8 cellular contexts compared by ENCODE assay signal in the genomic region with DNA sequence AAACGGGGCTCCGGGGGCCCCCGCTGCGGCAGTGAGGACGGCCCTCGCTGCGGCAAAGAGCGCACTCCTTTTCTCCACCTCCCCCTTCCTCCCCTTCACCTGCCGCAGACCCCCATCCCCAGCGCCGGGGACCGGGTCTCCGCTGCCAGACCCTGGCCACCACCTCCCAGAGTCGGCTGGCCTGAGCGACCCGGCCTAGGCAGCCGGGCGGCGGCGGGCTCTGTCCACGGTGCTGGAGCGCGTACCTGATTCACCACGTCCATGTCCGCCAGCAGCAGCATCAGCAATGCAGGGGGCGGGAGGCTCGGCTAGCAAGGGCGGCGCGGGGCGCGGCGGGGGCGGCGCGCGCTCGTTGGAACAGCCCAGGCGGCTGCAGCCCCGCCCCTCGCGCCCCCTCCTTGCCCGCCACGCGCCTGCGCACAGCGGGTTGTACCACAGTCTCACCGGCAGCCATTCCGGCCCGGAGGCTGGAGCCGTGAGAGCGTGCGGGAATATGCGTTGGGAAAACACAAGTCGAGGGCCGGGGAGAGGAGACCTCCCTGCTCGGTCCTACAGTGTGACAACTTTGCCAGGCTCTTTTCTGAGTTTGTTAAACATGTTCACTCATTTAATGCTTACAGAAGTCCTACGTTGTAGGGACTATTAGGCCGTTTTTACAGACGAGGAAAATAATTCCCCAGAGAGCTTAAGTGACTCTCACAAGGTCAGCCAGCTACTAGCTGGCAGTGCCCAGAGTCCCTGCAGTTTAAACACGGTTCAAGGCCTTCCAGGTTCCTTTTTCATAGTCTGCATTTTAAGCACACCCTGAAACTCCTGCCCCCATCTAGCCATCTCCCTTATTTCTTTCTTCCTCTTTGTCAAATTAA. TPM values are rescaled to one million over a fixed set of nuclear protein-coding genes. Genes with fewer than 3 reads are reported as not detected.
A peak's percentile ranks its signal among the peaks of the same experiment; 100 is the strongest.
DNase-seq lines count a peak whose midpoint lies in the region; ATAC-seq, FAIRE-seq and TF ChIP-seq lines count a peak whose summit lies in the region.

A gene (minus strand): TSS at position 288 of the 866 bp plus-strand sequence. CDS start 7 bp downstream, at position 281.

- peak within 1 kb of the TSS; percentile 56; the same call in 1 of the 2 replicates for H2AFZ ChIP-seq in OCI-LY3 (ENCODE audit: low read depth, low read length)

- no peaks in the 10 kb centered on the region for H3K36me3 ChIP-seq in OCI-LY3 (replicated peaks; ENCODE audit: low read depth, low read length)

- H3K27ac ChIP-seq in OCI-LY3 (ENCODE audit: low read length), result peak within 1 kb of the TSS; percentile 74

- FAIRE-seq in HTR-8/SVneo (lab: Jason Lieb, UNC), result peak; percentile 33

- no peaks in the 10 kb centered on the region for H3K79me2 ChIP-seq in OCI-LY3 (ENCODE audit: low read length)

- H3K9ac ChIP-seq in OCI-LY3 (ENCODE audit: low read length), result peak within 1 kb of the TSS; percentile 89

- H3K4me1 ChIP-seq in OCI-LY3 (ENCODE audit: low read length), result peaks cover 12% of the 10 kb centered on the region

- no peaks in the 10 kb centered on the region for H3K27me3 ChIP-seq in OCI-LY3 (ENCODE audit: low read depth, low read length)

- H4K20me1 ChIP-seq in OCI-LY3 (ENCODE audit: insufficient read depth, low read length), result no peaks in the 10 kb centered on the region

- peak; percentile 91 for ATAC-seq in GM21367 (IDR thresholded peaks at IDR 0.05; ENCODE audit: unreplicated experiment)

- peak within 1 kb of the TSS; percentile 92 for H3K4me2 ChIP-seq in OCI-LY3 (ENCODE audit: low read length)

- H3K4me3 ChIP-seq in OCI-LY3 (ENCODE audit: low read length), result peak within 1 kb of the TSS; percentile 85

- TF ChIP-seq CTCF in OCI-LY3 (IDR thresholded peaks at IDR 0.05; ENCODE audit: low read depth, low read length), result no peak

- peak; percentile 97 for DNase-seq in D341Med (ENCODE audit: low spot score)
- peak; percentile 75 for DNase-seq in HTR-8/SVneo (ENCODE audit: insufficient read length, low spot score)
- DNase-seq in activated T-cell treated with anti-CD3 and anti-CD28 coated beads for 48 hours (ENCODE audit: low read depth), result peak; percentile 83
- peak; percentile 92 to 94 for DNase-seq in erythroblast (lab: John Stamatoyannopoulos, UW)
- peak; percentile 77 for DNase-seq in myocyte (ENCODE audit: low read depth)
- DNase-seq in stimulated activated CD8-positive, alpha-beta memory T cell treated with anti-CD3 and anti-CD28 coated beads, Interleukin-7, amount 100 ng/mL, for 1 hour (ENCODE audit: low read depth in 2 of 2), result peak; percentile 73 to 74

- no peaks in the 10 kb centered on the region for H3K9me3 ChIP-seq in OCI-LY3 (ENCODE audit: insufficient read depth, low read length)

- TF ChIP-seq POLR2A in erythroblast (IDR thresholded peaks at IDR 0.05; ENCODE audit: low read length), result peak; percentile 81

RNA-seq across cellular contexts. Expression of the gene that starts here (rescaled TPM):
- total RNA-seq in myocyte, result 1.8 TPM in 2 replicates
- polyA plus RNA-seq in myocyte (2012), result 2.4 TPM

Comparison
In these comparisons a context has a peak if more than half of its experiments do, and no peak if none do; other contexts are left out.
1. Peak in every context shown above with its lines: DNase-seq, ATAC-seq, H3K4me3 ChIP-seq and H3K27ac ChIP-seq.